ENCODE assay signal across 8 cellular contexts in the genomic region with DNA sequence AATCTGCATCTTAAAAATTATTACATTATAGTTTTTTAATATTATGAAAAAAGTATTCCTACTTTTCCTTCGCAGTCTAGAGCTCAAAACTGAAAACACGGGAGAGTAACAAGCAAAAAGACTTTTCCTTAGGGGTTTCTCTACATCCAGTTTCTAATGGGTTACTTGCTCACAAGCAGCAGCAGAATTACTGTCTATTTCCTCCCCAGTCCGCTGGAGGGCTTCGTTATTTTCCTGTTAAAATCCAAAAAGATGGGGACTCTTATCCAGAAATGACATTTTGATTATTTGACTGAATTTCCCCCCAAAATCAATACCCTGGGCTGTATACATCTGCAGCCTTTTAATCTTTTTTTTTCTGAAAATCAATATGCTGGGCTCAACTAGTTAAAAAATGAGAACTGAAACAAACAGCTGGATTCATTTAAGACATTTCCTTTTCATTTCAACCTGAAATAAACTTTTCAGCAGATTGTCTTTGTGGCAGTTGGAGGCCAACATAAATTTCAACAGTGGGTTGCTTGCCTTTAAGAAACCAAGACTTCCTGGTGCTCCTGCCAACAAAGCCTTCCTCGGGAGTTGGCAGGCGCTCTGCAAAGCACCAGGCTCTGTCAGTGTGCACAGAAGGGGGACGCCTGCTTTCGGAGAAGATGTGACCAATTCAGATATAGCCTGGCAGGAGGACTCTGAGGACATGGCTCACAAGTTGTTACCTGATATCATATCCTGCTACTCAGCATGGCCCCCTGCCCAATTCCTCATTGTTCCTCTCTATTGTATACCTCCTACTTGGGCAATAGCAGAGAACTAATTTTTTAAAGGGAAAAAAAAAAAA.
DNase-seq lines count a peak whose midpoint lies in the region; ATAC-seq and TF ChIP-seq lines count a peak whose summit lies in the region.

No MANE protein-coding gene starts in this region.

- peak; percentile 27; the same call in 1 of the 2 replicates for TF ChIP-seq CTCF in AG10803 (conservative IDR thresholded peaks at IDR 0.05; ENCODE audit: low read length)
- no peak for TF ChIP-seq CTCF in SU-DHL-6 (IDR thresholded peaks at IDR 0.05; ENCODE audit: insufficient read depth, low read length, poor library complexity, severe bottlenecking)
- TF ChIP-seq CTCF in liver (IDR thresholded peaks at IDR 0.05; ENCODE audit: low read depth, low read length, missing input control), result no peak
- TF ChIP-seq CTCF in WTC11 (IDR thresholded peaks at IDR 0.05), result no peak

- no peak overlapping the region for H3K27ac Mint-ChIP-seq in WTC11

- CTCF ChIA-PET in WTC11 (lab: Charles Lee), result no interaction called here

- DNase-seq in AG10803 (ENCODE audit: low read depth), result peak; percentile 74
- no peak for DNase-seq in RKO (ENCODE audit: low spot score)
- DNase-seq in WTC11 (ENCODE audit: low spot score), result no peak
- no peak for DNase-seq in NCI-H2227 treated with DMSO at 0.1 percent for 48 hours (lab: John Stamatoyannopoulos, UW)

- H3K27ac ChIP-seq in SU-DHL-6 (ENCODE audit: low read depth, low read length), result peak overlapping the region; percentile 52
- no peak overlapping the region for H3K27ac ChIP-seq in liver (ENCODE audit: low read depth in 1 of 2, low read length in 2 of 2)

- H3K36me3 ChIP-seq in SU-DHL-6 (ENCODE audit: low read length) (no peaks in the 10 kb centered on the region), liver (ENCODE audit: control insufficient read depth in 4 of 4, insufficient read depth in 3 of 4, low read depth in 1 of 4, low read length in 3 of 4) (no peaks in the 10 kb centered on the region)

- no peak overlapping the region for H3K4me3 Mint-ChIP-seq in WTC11

- peaks cover 10 to 24% (median 23%) of the 10 kb centered on the region in 4 donors for H3K4me1 ChIP-seq in liver (ENCODE audit: control insufficient read depth in 4 of 4, insufficient read depth in 4 of 4, low read length in 3 of 4)

- H3K79me2 ChIP-seq in SU-DHL-6 (ENCODE audit: insufficient read depth, low read length), result no peaks in the 10 kb centered on the region

- 23% methylated on average over 8 of the region's 8 CpGs for WGBS in liver

- ATAC-seq in GM19324 (IDR thresholded peaks at IDR 0.05; ENCODE audit: low FRiP score, unreplicated experiment) (peak; percentile 71), HG03354 (IDR thresholded peaks at IDR 0.05; ENCODE audit: poor library complexity, severe bottlenecking, unreplicated experiment) (peak; percentile 83), WTC11 (no peak; the same call in 1 of the 2 replicates)

- H3K4me3 ChIP-seq in AG10803 (ENCODE audit: low read length), result no peak overlapping the region
- no peak overlapping the region for H3K4me3 ChIP-seq in SU-DHL-6 (ENCODE audit: insufficient read depth, low read length, poor library complexity, severe bottlenecking)
- peak overlapping the region in 1 of 3 donors; percentile 16 for H3K4me3 ChIP-seq in liver (ENCODE audit: low read depth in 1 of 3, low read length in 3 of 3)

- POLR2A ChIA-PET in WTC11 (lab: Charles Lee), result no interaction called here

- peaks cover 20% of the 10 kb centered on the region for H3K9me3 Mint-ChIP-seq in WTC11

- H3K9ac ChIP-seq in SU-DHL-6 (ENCODE audit: low read length) (0 out of 2 replicates have a peak overlapping the region, but pooled peaks have one; percentile 2), liver (ENCODE audit: low read depth in 1 of 2, low read length in 2 of 2) (no peak overlapping the region)

- peaks cover 14% of the 10 kb centered on the region for H3K36me3 Mint-ChIP-seq in WTC11

- TF ChIP-seq RAD21 in liver (IDR thresholded peaks at IDR 0.05), result no peak

- H4K20me1 ChIP-seq in SU-DHL-6 (ENCODE audit: low read depth, low read length), result no peaks in the 10 kb centered on the region

- no peaks in the 10 kb centered on the region for H3F3A ChIP-seq in SU-DHL-6 (ENCODE audit: insufficient read depth)

- H3K4me1 Mint-ChIP-seq in WTC11, result peaks cover 23% of the 10 kb centered on the region

- H3K9me2 ChIP-seq in SU-DHL-6 (replicated peaks; ENCODE audit: insufficient read depth, low read length), result no peaks in the 10 kb centered on the region

- H3K27me3 Mint-ChIP-seq in WTC11 (ENCODE audit: low read depth), result peaks cover 25% of the 10 kb centered on the region

- H3K4me2 ChIP-seq in SU-DHL-6 (ENCODE audit: low read depth, low read length, poor library complexity, severe bottlenecking), result peak overlapping the region; percentile 55

- H3K9me3 ChIP-seq in SU-DHL-6 (ENCODE audit: insufficient read depth, low read length) (no peaks in the 10 kb centered on the region), liver (ENCODE audit: control insufficient read depth in 4 of 4, low read length in 3 of 4) (no peaks in the 10 kb centered on the region)

- no peaks in the 10 kb centered on the region for H3K27me3 ChIP-seq in SU-DHL-6 (ENCODE audit: low read length)
- no peaks in the 10 kb centered on the region for H3K27me3 ChIP-seq in liver (ENCODE audit: control insufficient read depth in 4 of 4, insufficient read depth in 4 of 4, low read length in 3 of 4)

- peak overlapping the region; percentile 35 for H2AFZ ChIP-seq in SU-DHL-6 (ENCODE audit: low read depth, low read length, severe bottlenecking)

TF ChIP-seq in liver, 16 proteins besides CTCF, POLR2A, EP300 and RAD21 (continues in another document):
- peak; percentile 25 for TF ChIP-seq SP1 (IDR thresholded peaks at IDR 0.05)
- no peak for TF ChIP-seq YY1 (IDR thresholded peaks at IDR 0.05)
- no peak for TF ChIP-seq HNF4G (IDR thresholded peaks at IDR 0.05)
- TF ChIP-seq GABPA (IDR thresholded peaks at IDR 0.05 in 1 of 2, conservative IDR thresholded peaks at IDR 0.05 in 1 of 2), result no peak
- no peak for TF ChIP-seq NR2F2 (IDR thresholded peaks at IDR 0.05)
- TF ChIP-seq FOXA2 (IDR thresholded peaks at IDR 0.05), result no peak
- TF ChIP-seq ZBTB33 (IDR thresholded peaks at IDR 0.05), result no peak
- no peak for TF ChIP-seq RXRA (IDR thresholded peaks at IDR 0.05)
- TF ChIP-seq, protein P1, sequence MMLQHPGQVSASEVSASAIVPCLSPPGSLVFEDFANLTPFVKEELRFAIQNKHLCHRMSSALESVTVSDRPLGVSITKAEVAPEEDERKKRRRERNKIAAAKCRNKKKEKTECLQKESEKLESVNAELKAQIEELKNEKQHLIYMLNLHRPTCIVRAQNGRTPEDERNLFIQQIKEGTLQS (IDR thresholded peaks at IDR 0.05), result no peak
- TF ChIP-seq HNF4A (conservative IDR thresholded peaks at IDR 0.05), result peak in 1 of 2 donors; percentile 36
- TF ChIP-seq FOXA1 (IDR thresholded peaks at IDR 0.05), result no peak
- no peak for TF ChIP-seq TAF1 (conservative IDR thresholded peaks at IDR 0.05)
- TF ChIP-seq, protein P2, sequence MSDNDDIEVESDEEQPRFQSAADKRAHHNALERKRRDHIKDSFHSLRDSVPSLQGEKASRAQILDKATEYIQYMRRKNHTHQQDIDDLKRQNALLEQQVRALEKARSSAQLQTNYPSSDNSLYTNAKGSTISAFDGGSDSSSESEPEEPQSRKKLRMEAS (IDR thresholded peaks at IDR 0.05), result peak; percentile 13

TF ChIP-seq in WTC11, 78 proteins besides CTCF, POLR2A, EP300 and RAD21 (continues in another document):
- no peak for TF ChIP-seq ZBTB21 (CRISPR knock-in tag; IDR thresholded peaks at IDR 0.05; ENCODE audit: borderline replicate concordance)
- TF ChIP-seq CBFB (CRISPR knock-in tag; IDR thresholded peaks at IDR 0.05; ENCODE audit: low read depth), result no peak
- no peak for TF ChIP-seq ZNF317 (CRISPR knock-in tag; IDR thresholded peaks at IDR 0.05; ENCODE audit: borderline replicate concordance, low read depth)
- no peak for TF ChIP-seq IRF2 (CRISPR knock-in tag; IDR thresholded peaks at IDR 0.05; ENCODE audit: borderline replicate concordance, low read depth)
- no peak for TF ChIP-seq ETV6 (CRISPR knock-in tag; IDR thresholded peaks at IDR 0.05)
- TF ChIP-seq ARID4B (CRISPR knock-in tag; IDR thresholded peaks at IDR 0.05; ENCODE audit: borderline replicate concordance), result no peak
- no peak for TF ChIP-seq NR1H2 (CRISPR knock-in tag; IDR thresholded peaks at IDR 0.05)
- TF ChIP-seq, protein P3, sequence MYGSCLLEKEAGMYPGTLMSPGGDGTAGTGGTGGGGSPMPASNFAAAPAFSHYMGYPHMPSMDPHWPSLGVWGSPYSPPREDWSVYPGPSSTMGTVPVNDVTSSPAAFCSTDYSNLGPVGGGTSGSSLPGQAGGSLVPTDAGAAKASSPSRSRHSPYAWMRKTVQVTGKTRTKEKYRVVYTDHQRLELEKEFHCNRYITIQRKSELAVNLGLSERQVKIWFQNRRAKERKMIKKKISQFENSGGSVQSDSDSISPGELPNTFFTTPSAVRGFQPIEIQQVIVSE (CRISPR knock-in tag; IDR thresholded peaks at IDR 0.05; ENCODE audit: borderline replicate concordance), result no peak
- TF ChIP-seq CREM (CRISPR knock-in tag; IDR thresholded peaks at IDR 0.05), result no peak
- no peak for TF ChIP-seq GABPB1 (CRISPR knock-in tag; IDR thresholded peaks at IDR 0.05)
